In the genomic region with DNA sequence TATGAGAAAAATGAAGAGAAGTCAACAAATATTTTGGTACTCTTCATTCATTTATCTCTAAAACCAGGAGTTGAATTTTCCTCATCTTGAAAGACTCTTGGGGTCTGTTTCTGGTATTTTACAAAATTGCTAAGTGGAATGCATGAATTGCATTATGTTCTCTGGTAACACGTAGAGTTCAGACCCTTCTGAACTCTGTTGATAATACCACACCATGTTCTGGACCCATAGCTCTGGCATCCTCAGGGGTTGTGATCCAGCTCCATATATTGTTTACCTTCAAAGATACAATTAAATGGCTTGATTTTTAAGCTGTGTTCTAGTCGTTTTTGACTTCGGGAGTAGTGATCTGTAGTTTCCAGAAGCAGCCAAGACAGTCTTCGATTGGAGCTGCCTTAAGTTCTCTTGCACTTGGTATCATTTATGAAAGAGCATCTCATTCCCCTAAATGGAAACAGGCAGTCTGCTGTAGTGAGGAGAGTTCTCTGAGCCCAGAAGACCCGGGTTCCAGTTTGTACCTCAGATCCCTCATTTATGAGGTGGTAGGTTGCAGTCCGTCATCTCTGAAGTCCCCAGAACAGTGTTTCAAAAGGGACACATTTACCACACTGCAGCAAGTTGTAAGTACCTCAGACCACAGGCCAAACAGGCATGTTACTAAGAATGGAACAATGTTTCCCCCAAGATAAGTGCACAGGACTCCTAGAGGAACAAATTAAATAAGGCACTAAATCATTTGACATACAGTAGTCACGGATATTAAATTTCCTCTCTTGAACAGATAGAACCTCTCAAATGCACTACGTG, we compare ENCODE assay signal across 25 cellular contexts. TPM values are rescaled to one million over a fixed set of nuclear protein-coding genes. Genes with fewer than 3 reads are reported as not detected.
DNase-seq lines count a peak whose midpoint lies in the region; ATAC-seq, FAIRE-seq and TF ChIP-seq lines count a peak whose summit lies in the region.
"Had no signal": no experiment of that assay in that cellular context is flagged by ENCODE, and none has a peak within 500 bp of the region (broad histone marks: within the 10 kb centered on the region; RNA-seq: fewer than 3 reads in every experiment).

No MANE protein-coding gene starts in this region.

- no peaks in the 10 kb centered on the region for H3K9me3 ChIP-seq in HepG2 (ENCODE audit: low read length)
- no peaks in the 10 kb centered on the region for H3K9me3 ChIP-seq in right lobe of liver
- no peaks in the 10 kb centered on the region for H3K9me3 ChIP-seq in SK-N-SH
- H3K9me3 ChIP-seq: breast epithelium, MG63, pancreas, testis had no signal

- peaks cover 15% of the 10 kb centered on the region for H3K4me1 ChIP-seq in HepG2 (ENCODE audit: insufficient read depth, low read length)
- no peaks in the 10 kb centered on the region for H3K4me1 ChIP-seq in right lobe of liver
- no peaks in the 10 kb centered on the region for H3K4me1 ChIP-seq in SK-N-SH (ENCODE audit: control insufficient read depth in 1 of 2, insufficient read depth in 2 of 2, low read depth in 1 of 2, low read length in 1 of 2)
- H3K4me1 ChIP-seq: breast epithelium, pancreas, testis had no signal

- H3K9me2 ChIP-seq in SK-N-SH: no peaks in the 10 kb centered on the region

- peaks cover 25% of the 10 kb centered on the region for H3F3A ChIP-seq in SK-N-SH (replicated peaks; ENCODE audit: insufficient read depth)

- TF ChIP-seq CTCF in HepG2 (CRISPR knock-in tag; IDR thresholded peaks at IDR 0.05) (no peak), right lobe of liver (IDR thresholded peaks at IDR 0.05) (no peak), SK-N-SH (IDR thresholded peaks at IDR 0.05) (no peak)

- H3K79me2 ChIP-seq in HepG2 (ENCODE audit: insufficient read depth, low read length) (no peaks in the 10 kb centered on the region), SK-N-SH (ENCODE audit: insufficient read depth) (peaks cover 4% of the 10 kb centered on the region; the same call in 1 of the 2 replicates)

- H3K27ac ChIP-seq in HepG2 (ENCODE audit: extremely low read length, insufficient read depth, low read length) (no peak overlapping the region), right lobe of liver (no peak overlapping the region), SK-N-SH (ENCODE audit: low read depth in 2 of 2, low read length in 1 of 2) (no peak overlapping the region)
- H3K27ac ChIP-seq: breast epithelium, pancreas, testis had no signal

- BruUV-seq in HepG2 (replicated peaks; lab: Mats Ljungman, UMichigan): no TSS peak

- H3K9ac ChIP-seq in HepG2 (ENCODE audit: insufficient read depth, low read depth, low read length) (no peak overlapping the region), SK-N-SH (no peak overlapping the region)

- ATAC-seq in HepG2 (no peak), right lobe of liver (no peak), left ventricle myocardium superior (peak; percentile 76), left colon (no peak)
- ATAC-seq: pancreas had no signal

- H3K27me3 ChIP-seq in HepG2 (ENCODE audit: control insufficient read depth in 1 of 2, insufficient read depth in 2 of 2, low read length in 2 of 2): no peaks in the 10 kb centered on the region
- H3K27me3 ChIP-seq in right lobe of liver: no peaks in the 10 kb centered on the region
- H3K27me3 ChIP-seq in SK-N-SH (ENCODE audit: insufficient read depth): no peaks in the 10 kb centered on the region
- H3K27me3 ChIP-seq: breast epithelium, MG63, pancreas, testis had no signal

- DNase-seq in HepG2 (ENCODE audit: low spot score) (no peak), right lobe of liver (no peak), SK-N-SH (no peak), left ventricle myocardium superior (no peak), cerebellar nuclear complex (lab: John Stamatoyannopoulos, UW) (no peak), left colon (no peak), NCI-H82 (lab: John Stamatoyannopoulos, UW) (no peak)
- DNase-seq: activated CD4-positive, alpha-beta T cell treated with anti-CD3 and anti-CD28 coated beads for 48 hours; activated CD8-positive, alpha-beta memory T cell treated with anti-CD3 and anti-CD28 coated beads, Interleukin-2, amount 50 U/mL, for 48 hours; activated gamma-delta T cell treated with Interleukin-2 at 50 U/mL for 16 hours; amniotic stem cell; CD8-positive, alpha-beta memory T cell; DMS153; glutamatergic neuron; H7; MG63; NCI-H1694; NCI-H69; pancreas; SHP77 treated with DMSO at 0.1 percent for 48 hours; T-helper 1 cell; testis had no signal

- TF ChIP-seq POLR2A in HepG2 (IDR thresholded peaks at IDR 0.05; ENCODE audit: insufficient read depth in 1 of 2, low read depth in 2 of 2, low read length in 2 of 2) (no peak), right lobe of liver (IDR thresholded peaks at IDR 0.05) (no peak)

- H3K4me2 ChIP-seq in HepG2 (ENCODE audit: low read depth, low read length): no peak overlapping the region
- no peak overlapping the region for H3K4me2 ChIP-seq in SK-N-SH

- no peak for TF ChIP-seq EP300 in HepG2 (IDR thresholded peaks at IDR 0.05; ENCODE audit: low read depth in 2 of 2, low read length in 2 of 2)
- no peak for TF ChIP-seq EP300 in HepG2 (CRISPR knock-in tag; IDR thresholded peaks at IDR 0.05; ENCODE audit: borderline replicate concordance)
- no peak for TF ChIP-seq EP300 in SK-N-SH (IDR thresholded peaks at IDR 0.05; ENCODE audit: borderline replicate concordance in 1 of 2, low read depth in 1 of 2, low read length in 1 of 2)

- CTCF ChIA-PET in HepG2 (lab: Yijun Ruan, JAX; ENCODE audit: low intra/inter-chr PET ratio, low total read pairs): no interaction called here
- CTCF ChIA-PET in SK-N-SH (lab: Yijun Ruan, JAX): interaction anchor here (1.0 to 1.2 kb wide), 4 partner anchors 9 to 152 kb away, joined by 3 to 4 read pairs (median 4); partner anchors contain the start of gene PSMD7

- H3K36me3 ChIP-seq in HepG2 (replicated peaks in 1 of 2; ENCODE audit: control insufficient read depth in 1 of 2, insufficient read depth in 2 of 2, low read length in 2 of 2): peaks cover 30 to 61% of the 10 kb centered on the region in 2 experiments
- peaks cover 15 to 57% (median 38%) of the 10 kb centered on the region in 4 donors for H3K36me3 ChIP-seq in right lobe of liver
- peaks cover 59 to 61% of the 10 kb centered on the region in 2 experiments for H3K36me3 ChIP-seq in SK-N-SH (replicated peaks in 1 of 2; ENCODE audit: control insufficient read depth in 1 of 2, insufficient read depth in 2 of 2, low read length in 1 of 2)

- H4K20me1 ChIP-seq in HepG2 (ENCODE audit: insufficient read depth, low read length): no peaks in the 10 kb centered on the region
- no peaks in the 10 kb centered on the region for H4K20me1 ChIP-seq in SK-N-SH (ENCODE audit: insufficient read depth)

- TF ChIP-seq RAD21 in HepG2 (CRISPR knock-in tag; IDR thresholded peaks at IDR 0.05) (no peak), SK-N-SH (IDR thresholded peaks at IDR 0.05; ENCODE audit: low read length) (no peak)

- in situ Hi-C loops in HepG2 (cut with HindIII; ENCODE audit: extremely low pct_ligation_motif_present, low pct_unique_long_range_greater_than_20kb): loop anchor here (5.0 kb wide), 1 partner anchor 126 kb away; no protein-coding TSS in a partner anchor

- H3K4me3 ChIP-seq in HepG2 (replicated peaks in 1 of 3; ENCODE audit: insufficient read depth in 1 of 3, low read depth in 2 of 3, low read length in 3 of 3) (no peak overlapping the region), right lobe of liver (no peak overlapping the region), SK-N-SH (ENCODE audit: low read depth in 2 of 2, low read length in 1 of 2) (no peak overlapping the region)
- H3K4me3 ChIP-seq: breast epithelium, MG63, pancreas, testis had no signal

- WGBS in HepG2 (ENCODE audit: low lambda C conversion rate): 87% methylated on average over 8 of the region's 8 CpGs
- WGBS in right lobe of liver (ENCODE audit: insufficient coverage, low coverage, low lambda C conversion rate, missing lambda C conversion rate): 62% methylated on average over 8 of the region's 8 CpGs
- 80% methylated on average over 8 of the region's 8 CpGs for WGBS in SK-N-SH (ENCODE audit: low lambda C conversion rate)

- POLR2A ChIA-PET in HepG2 (lab: Yijun Ruan, JAX) (interaction anchor here (2.3 kb wide), 1 partner anchor 9 kb away, joined by 11 read pairs; the partner anchor contains the start of gene PSMD7), SK-N-SH (lab: Yijun Ruan, JAX) (interaction anchor here (0.6 to 2.1 kb wide), 2 partner anchors 9 to 365 kb away, joined by 3 to 8 read pairs; partner anchors contain the start of gene PSMD7)

- no peak for FAIRE-seq in HepG2 (lab: Jason Lieb, UNC)
- FAIRE-seq: endometrium, pancreas, TTC549 had no signal

- H2AFZ ChIP-seq in HepG2 (ENCODE audit: low read length): no peak overlapping the region
- H2AFZ ChIP-seq in SK-N-SH (ENCODE audit: low read depth): no peak overlapping the region

- intact Hi-C loops in HepG2 (cut with micrococcal nuclease; ENCODE audit: unreplicated experiment) (no loop called here), right lobe of liver (cut with DNase I) (loop anchor here in 1 of 2 donors (10.0 kb wide), 1 partner anchor 129 kb away; no protein-coding TSS in a partner anchor), left ventricle myocardium superior (cut with micrococcal nuclease) (no loop called here), left colon (cut with DNase I, micrococcal nuclease) (no loop called here)

RNA-seq across cellular contexts. Expression of gene PSMD7, which starts 9.6 kb away (rescaled TPM):
- total RNA-seq in HepG2 (2016; rRNA removed; fragmentation: Illumina TruSeq; extraction: Trizol) (224 and 322 TPM in 2 replicates), right lobe of liver (10 to 100 TPM; 39.2 to 53.3 (median 45.2) TPM), left ventricle myocardium superior (129 TPM), left colon (10 to 100 TPM; 64.8 to 90.4 TPM)
- 39.2 and 39.5 TPM in 2 replicates for total RNA-seq in HepG2 (2016; cell fraction: cytosol; rRNA removed; fragmentation: Illumina TruSeq; extraction: Trizol; ENCODE audit: low read depth)
- 228 and 320 TPM in 2 replicates for total RNA-seq in HepG2 (2016; cell fraction: insoluble cytoplasmic fraction; rRNA removed; fragmentation: Illumina TruSeq; extraction: Trizol)
- 67.0 and 70.1 TPM in 2 replicates for total RNA-seq in HepG2 (2016; cell fraction: membrane; rRNA removed; fragmentation: Illumina TruSeq; extraction: Trizol)
- total RNA-seq in HepG2 (2016; cell fraction: nucleus; rRNA removed; fragmentation: Illumina TruSeq; extraction: Trizol): 118 and 124 TPM in 2 replicates
- polyA plus RNA-seq in HepG2 (2011; rRNA removed) (104 and 105 TPM in 2 replicates), SK-N-SH (2012; rRNA removed) (133 and 142 TPM in 2 replicates)
- polyA plus RNA-seq in HepG2 (2011; cell fraction: cytosol; rRNA removed): 82.0 and 102 TPM in 2 replicates
- polyA plus RNA-seq in HepG2 (2011; cell fraction: nucleus; rRNA removed): 52.0 and 54.1 TPM in 2 replicates
- 127 and 139 TPM in 2 replicates for polyA plus RNA-seq in HepG2 (2012)
- 33.0 and 33.5 TPM in 2 replicates for polyA plus RNA-seq in HepG2 (2016; cell fraction: cytosol; fragmentation: Illumina TruSeq; extraction: Trizol; ENCODE audit: low read depth)
- 334 and 339 TPM in 2 replicates for polyA plus RNA-seq in HepG2 (2016; cell fraction: insoluble cytoplasmic fraction; fragmentation: Illumina TruSeq; extraction: Trizol; ENCODE audit: low read depth)
- 42.4 and 43.9 TPM in 2 replicates for polyA plus RNA-seq in HepG2 (2016; cell fraction: membrane; fragmentation: Illumina TruSeq; extraction: Trizol; ENCODE audit: low read depth)
- 161 and 163 TPM in 2 replicates for polyA plus RNA-seq in HepG2 (2016; cell fraction: nucleus; fragmentation: Illumina TruSeq; extraction: Trizol; ENCODE audit: insufficient read depth, low read depth)
- 83.5 and 125 TPM in 2 replicates for polyA minus RNA-seq in HepG2 (2011; rRNA and poly(A)+ RNA removed; ENCODE audit: low replicate concordance)
- 53.7 and 59.7 TPM in 2 replicates for polyA minus RNA-seq in HepG2 (2011; cell fraction: cytosol; rRNA and poly(A)+ RNA removed)
- polyA minus RNA-seq in HepG2 (2011; cell fraction: nucleus; rRNA and poly(A)+ RNA removed): 85.5 and 88.6 TPM in 2 replicates
- polyA plus RNA-seq in SK-N-SH (2012; cell fraction: cytosol; rRNA removed): 174 and 222 TPM in 2 replicates
- 85.9 and 118 TPM in 2 replicates for polyA plus RNA-seq in SK-N-SH (2012; cell fraction: nucleus; rRNA removed)

Comparison
In these comparisons a context has a peak if more than half of its experiments do, and no peak if none do; other contexts are left out.
1. Of the 25 proteins assayed by ChIP-seq in both HepG2 and SK-N-SH: peak only in HepG2: none; only in SK-N-SH: none; in both: POLR2AphosphoS5; in neither: 24.